ENCODE assay signal across 1 cellular context in the genomic region with DNA sequence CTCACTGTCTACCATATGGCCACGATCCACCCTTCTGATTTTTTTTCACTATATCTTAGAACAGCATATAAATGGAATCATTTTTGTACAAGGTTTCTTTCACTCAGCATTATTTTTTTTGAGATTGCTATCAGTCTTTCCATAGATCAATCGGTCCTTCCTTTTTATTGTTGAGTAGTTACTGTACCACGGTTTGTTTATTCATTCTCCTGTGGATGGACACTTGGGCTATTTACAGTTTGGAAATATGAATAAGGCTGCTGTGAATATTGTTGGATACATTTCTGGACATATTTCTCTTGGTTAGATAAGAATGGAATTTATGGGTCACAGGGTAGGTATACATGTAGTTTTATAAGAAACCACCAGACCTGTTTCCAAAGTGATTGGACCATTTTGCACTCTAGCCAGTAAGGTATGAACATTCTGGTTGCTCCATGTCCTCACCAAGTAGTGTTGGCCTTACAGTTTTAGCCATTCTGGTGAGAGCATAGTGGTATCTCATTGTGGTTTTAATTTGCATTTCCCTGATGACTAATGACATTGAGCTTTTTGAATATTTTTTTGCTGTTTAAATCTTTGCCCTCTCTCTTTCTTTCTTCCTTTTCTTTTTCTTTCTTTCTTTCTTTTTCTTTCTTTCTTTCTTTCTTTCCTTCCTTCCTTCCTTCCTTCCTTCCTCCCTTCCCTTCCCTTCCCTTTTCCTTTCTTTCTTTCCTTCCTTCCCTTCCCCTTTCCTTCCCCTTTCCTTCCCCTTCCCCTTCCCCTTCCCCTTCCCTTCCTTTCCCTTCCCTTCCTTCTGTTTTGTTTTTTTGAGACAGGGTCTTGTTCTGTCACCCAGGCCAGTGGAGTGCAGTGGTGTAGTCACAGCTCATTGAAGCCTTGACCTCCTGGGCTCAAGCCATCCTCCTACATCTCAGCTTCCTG.
TF ChIP-seq lines count a peak whose summit lies in the region.

No MANE protein-coding gene starts in this region.

TF ChIP-seq in GM12878, 131 proteins besides CTCF, POLR2A, EP300 and RAD21 (continued from another document):
- TF ChIP-seq, protein P1, sequence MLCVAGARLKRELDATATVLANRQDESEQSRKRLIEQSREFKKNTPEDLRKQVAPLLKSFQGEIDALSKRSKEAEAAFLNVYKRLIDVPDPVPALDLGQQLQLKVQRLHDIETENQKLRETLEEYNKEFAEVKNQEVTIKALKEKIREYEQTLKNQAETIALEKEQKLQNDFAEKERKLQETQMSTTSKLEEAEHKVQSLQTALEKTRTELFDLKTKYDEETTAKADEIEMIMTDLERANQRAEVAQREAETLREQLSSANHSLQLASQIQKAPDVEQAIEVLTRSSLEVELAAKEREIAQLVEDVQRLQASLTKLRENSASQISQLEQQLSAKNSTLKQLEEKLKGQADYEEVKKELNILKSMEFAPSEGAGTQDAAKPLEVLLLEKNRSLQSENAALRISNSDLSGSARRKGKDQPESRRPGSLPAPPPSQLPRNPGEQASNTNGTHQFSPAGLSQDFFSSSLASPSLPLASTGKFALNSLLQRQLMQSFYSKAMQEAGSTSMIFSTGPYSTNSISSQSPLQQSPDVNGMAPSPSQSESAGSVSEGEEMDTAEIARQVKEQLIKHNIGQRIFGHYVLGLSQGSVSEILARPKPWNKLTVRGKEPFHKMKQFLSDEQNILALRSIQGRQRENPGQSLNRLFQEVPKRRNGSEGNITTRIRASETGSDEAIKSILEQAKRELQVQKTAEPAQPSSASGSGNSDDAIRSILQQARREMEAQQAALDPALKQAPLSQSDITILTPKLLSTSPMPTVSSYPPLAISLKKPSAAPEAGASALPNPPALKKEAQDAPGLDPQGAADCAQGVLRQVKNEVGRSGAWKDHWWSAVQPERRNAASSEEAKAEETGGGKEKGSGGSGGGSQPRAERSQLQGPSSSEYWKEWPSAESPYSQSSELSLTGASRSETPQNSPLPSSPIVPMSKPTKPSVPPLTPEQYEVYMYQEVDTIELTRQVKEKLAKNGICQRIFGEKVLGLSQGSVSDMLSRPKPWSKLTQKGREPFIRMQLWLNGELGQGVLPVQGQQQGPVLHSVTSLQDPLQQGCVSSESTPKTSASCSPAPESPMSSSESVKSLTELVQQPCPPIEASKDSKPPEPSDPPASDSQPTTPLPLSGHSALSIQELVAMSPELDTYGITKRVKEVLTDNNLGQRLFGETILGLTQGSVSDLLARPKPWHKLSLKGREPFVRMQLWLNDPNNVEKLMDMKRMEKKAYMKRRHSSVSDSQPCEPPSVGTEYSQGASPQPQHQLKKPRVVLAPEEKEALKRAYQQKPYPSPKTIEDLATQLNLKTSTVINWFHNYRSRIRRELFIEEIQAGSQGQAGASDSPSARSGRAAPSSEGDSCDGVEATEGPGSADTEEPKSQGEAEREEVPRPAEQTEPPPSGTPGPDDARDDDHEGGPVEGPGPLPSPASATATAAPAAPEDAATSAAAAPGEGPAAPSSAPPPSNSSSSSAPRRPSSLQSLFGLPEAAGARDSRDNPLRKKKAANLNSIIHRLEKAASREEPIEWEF (IDR thresholded peaks at IDR 0.05; ENCODE audit: insufficient replicate concordance, low read depth, low read length), result no peak
- TF ChIP-seq BHLHE40 (IDR thresholded peaks at IDR 0.05; ENCODE audit: borderline replicate concordance in 1 of 2, low read depth in 2 of 2, low read length in 1 of 2) (peak in 1 of 2 experiments; percentile 13; a peak in 1 of 4 replicates), ZNF24 (IDR thresholded peaks at IDR 0.05) (no peak), SMAD1 (IDR thresholded peaks at IDR 0.05; ENCODE audit: low read depth, partially characterized antibody) (no peak), ATF7 (IDR thresholded peaks at IDR 0.05; ENCODE audit: low read depth) (peak; percentile 92), IKZF2 (IDR thresholded peaks at IDR 0.05) (peak; percentile 37 to 43; a peak in 3 of 4 replicates), RFX5 (IDR thresholded peaks at IDR 0.05; ENCODE audit: low read depth, low read length) (no peak), SMARCA5 (IDR thresholded peaks at IDR 0.05) (no peak), FOXM1 (IDR thresholded peaks at IDR 0.05; ENCODE audit: low read depth, low read length) (no peak), EED (IDR thresholded peaks at IDR 0.05; ENCODE audit: low read depth) (no peak), FOXK2 (IDR thresholded peaks at IDR 0.05) (no peak), SREBF1 (IDR thresholded peaks at IDR 0.05; ENCODE audit: low read length) (no peak), BACH1 (IDR thresholded peaks at IDR 0.05; ENCODE audit: borderline replicate concordance) (no peak), KDM1A (IDR thresholded peaks at IDR 0.05; ENCODE audit: borderline replicate concordance) (no peak), NR2C1 (IDR thresholded peaks at IDR 0.05) (no peak), MTA2 (IDR thresholded peaks at IDR 0.05; ENCODE audit: low read depth) (peak; percentile 90)
- TF ChIP-seq, protein P2, sequence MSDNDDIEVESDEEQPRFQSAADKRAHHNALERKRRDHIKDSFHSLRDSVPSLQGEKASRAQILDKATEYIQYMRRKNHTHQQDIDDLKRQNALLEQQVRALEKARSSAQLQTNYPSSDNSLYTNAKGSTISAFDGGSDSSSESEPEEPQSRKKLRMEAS (IDR thresholded peaks at IDR 0.05; ENCODE audit: low read depth, low read length), result no peak
- TF ChIP-seq, protein P3, sequence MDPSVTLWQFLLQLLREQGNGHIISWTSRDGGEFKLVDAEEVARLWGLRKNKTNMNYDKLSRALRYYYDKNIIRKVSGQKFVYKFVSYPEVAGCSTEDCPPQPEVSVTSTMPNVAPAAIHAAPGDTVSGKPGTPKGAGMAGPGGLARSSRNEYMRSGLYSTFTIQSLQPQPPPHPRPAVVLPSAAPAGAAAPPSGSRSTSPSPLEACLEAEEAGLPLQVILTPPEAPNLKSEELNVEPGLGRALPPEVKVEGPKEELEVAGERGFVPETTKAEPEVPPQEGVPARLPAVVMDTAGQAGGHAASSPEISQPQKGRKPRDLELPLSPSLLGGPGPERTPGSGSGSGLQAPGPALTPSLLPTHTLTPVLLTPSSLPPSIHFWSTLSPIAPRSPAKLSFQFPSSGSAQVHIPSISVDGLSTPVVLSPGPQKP (IDR thresholded peaks at IDR 0.05; ENCODE audit: low read depth, low read length), result no peak
- TF ChIP-seq, protein P4, sequence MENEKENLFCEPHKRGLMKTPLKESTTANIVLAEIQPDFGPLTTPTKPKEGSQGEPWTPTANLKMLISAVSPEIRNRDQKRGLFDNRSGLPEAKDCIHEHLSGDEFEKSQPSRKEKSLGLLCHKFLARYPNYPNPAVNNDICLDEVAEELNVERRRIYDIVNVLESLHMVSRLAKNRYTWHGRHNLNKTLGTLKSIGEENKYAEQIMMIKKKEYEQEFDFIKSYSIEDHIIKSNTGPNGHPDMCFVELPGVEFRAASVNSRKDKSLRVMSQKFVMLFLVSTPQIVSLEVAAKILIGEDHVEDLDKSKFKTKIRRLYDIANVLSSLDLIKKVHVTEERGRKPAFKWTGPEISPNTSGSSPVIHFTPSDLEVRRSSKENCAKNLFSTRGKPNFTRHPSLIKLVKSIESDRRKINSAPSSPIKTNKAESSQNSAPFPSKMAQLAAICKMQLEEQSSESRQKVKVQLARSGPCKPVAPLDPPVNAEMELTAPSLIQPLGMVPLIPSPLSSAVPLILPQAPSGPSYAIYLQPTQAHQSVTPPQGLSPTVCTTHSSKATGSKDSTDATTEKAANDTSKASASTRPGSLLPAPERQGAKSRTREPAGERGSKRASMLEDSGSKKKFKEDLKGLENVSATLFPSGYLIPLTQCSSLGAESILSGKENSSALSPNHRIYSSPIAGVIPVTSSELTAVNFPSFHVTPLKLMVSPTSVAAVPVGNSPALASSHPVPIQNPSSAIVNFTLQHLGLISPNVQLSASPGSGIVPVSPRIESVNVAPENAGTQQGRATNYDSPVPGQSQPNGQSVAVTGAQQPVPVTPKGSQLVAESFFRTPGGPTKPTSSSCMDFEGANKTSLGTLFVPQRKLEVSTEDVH (IDR thresholded peaks at IDR 0.05; ENCODE audit: low read depth, partially characterized antibody), result no peak
- TF ChIP-seq, protein P5, sequence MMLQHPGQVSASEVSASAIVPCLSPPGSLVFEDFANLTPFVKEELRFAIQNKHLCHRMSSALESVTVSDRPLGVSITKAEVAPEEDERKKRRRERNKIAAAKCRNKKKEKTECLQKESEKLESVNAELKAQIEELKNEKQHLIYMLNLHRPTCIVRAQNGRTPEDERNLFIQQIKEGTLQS (IDR thresholded peaks at IDR 0.05; ENCODE audit: borderline replicate concordance, extremely low read depth, low read depth, low read length), result no peak
